Comparison of ENCODE assay signal across 16 cellular contexts in the genomic region with DNA sequence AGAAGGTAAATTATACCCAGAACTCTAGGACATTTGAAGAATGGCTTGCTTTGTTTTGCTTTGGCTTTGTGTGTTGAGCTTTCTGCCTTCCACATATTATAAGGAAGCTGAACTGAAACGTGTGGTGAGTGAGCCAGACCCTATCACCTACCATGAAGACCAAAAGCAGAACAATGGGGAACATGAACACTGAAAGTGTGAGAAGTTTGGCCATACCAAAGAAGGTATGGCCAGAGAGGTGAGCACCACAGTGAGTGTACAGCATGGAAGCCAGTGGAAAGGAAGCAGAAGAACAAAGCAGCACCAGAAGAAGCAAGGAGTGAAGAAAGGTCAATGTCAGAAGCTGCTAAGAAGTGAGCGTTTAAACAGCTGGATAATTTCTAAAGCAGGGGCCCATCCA. TPM values are rescaled to one million over a fixed set of nuclear protein-coding genes. Genes with fewer than 3 reads are reported as not detected.
DNase-seq lines count a peak whose midpoint lies in the region; ATAC-seq and TF ChIP-seq lines count a peak whose summit lies in the region.
"Had no signal": no experiment of that assay in that cellular context is flagged by ENCODE, and none has a peak within 500 bp of the region (broad histone marks: within the 10 kb centered on the region; RNA-seq: fewer than 3 reads in every experiment).

No MANE protein-coding gene starts in this region.

- DNase-seq in HCT116 (ENCODE audit: low read depth, low spot score) (no peak), naive B cell (peak; percentile 36), AG08396 (ENCODE audit: low spot score) (no peak), T-helper 1 cell (no peak), SW480 (ENCODE audit: low spot score) (no peak)
- DNase-seq: adrenal gland; CD8-positive, alpha-beta memory T cell; dorsolateral prefrontal cortex; NCI-H146; NCI-H69; posterior cingulate gyrus; stimulated activated CD4-positive, alpha-beta T cell treated with anti-CD3 and anti-CD28 coated beads, Interleukin-2, amount 100 ng/mL, for 24 hours had no signal

- no peak for TF ChIP-seq POLR2A in HCT116 (IDR thresholded peaks at IDR 0.05; ENCODE audit: borderline replicate concordance, extremely low read depth, insufficient read depth, insufficient read length)

- no peaks in the 10 kb centered on the region for H3K27me3 Mint-ChIP-seq in naive B cell

- no peaks in the 10 kb centered on the region for H3K27me3 ChIP-seq in HCT116 (ENCODE audit: insufficient read depth, low read length)
- H3K27me3 ChIP-seq: adrenal gland, dorsolateral prefrontal cortex, SJSA1 had no signal

- TF ChIP-seq CTCF in HCT116 (IDR thresholded peaks at IDR 0.05 in 2 of 3, conservative IDR thresholded peaks at IDR 0.05 in 1 of 3; ENCODE audit: borderline replicate concordance in 1 of 3, insufficient read depth in 1 of 3, low read depth in 2 of 3, low read length in 2 of 3): no peak

- no peaks in the 10 kb centered on the region for H3K79me2 ChIP-seq in HCT116 (ENCODE audit: insufficient read depth, low read length)

- H4K20me1 ChIP-seq in HCT116 (ENCODE audit: insufficient read depth): no peaks in the 10 kb centered on the region

- no peaks in the 10 kb centered on the region for H3K9me3 ChIP-seq in HCT116 (ENCODE audit: control insufficient read depth in 1 of 2, insufficient read depth in 1 of 2, low read depth in 1 of 2, low read length in 2 of 2)
- H3K9me3 ChIP-seq: adrenal gland had no signal

- H3K4me3 ChIP-seq in HCT116 (replicated peaks in 1 of 2; ENCODE audit: low read depth in 1 of 2, low read length in 2 of 2): no peak overlapping the region
- H3K4me3 ChIP-seq: adrenal gland, dorsolateral prefrontal cortex, SJSA1 had no signal

- no peaks in the 10 kb centered on the region for H3K36me3 ChIP-seq in HCT116 (ENCODE audit: control insufficient read depth in 1 of 2, insufficient read depth in 2 of 2, low read length in 2 of 2)
- H3K36me3 ChIP-seq: adrenal gland had no signal

- CTCF ChIA-PET in HCT116 (lab: Charles Lee): interaction anchor here (1.0 kb wide), 1 partner anchor 17 kb away, joined by 3 read pairs; no protein-coding TSS in a partner anchor

- H3K4me2 ChIP-seq in HCT116 (ENCODE audit: low read length): no peak overlapping the region

- H3K4me1 Mint-ChIP-seq in naive B cell: peaks cover 0 to 38% (median 36%) of the 10 kb centered on the region in 3 donors
- H3K4me1 Mint-ChIP-seq: mesothelial cell of epicardium had no signal

- peak overlapping the region; percentile 60 for H2AFZ ChIP-seq in HCT116 (ENCODE audit: low read depth, low read length, poor library complexity, severe bottlenecking)

- H3K4me1 ChIP-seq in HCT116 (ENCODE audit: control insufficient read depth in 1 of 2, insufficient read depth in 2 of 2, low read length in 2 of 2): peaks cover 15 to 35% of the 10 kb centered on the region in 2 experiments

- no peaks in the 10 kb centered on the region for H3K9me2 ChIP-seq in HCT116 (ENCODE audit: insufficient read depth)

- H3K4me3 Mint-ChIP-seq in naive B cell: peak overlapping the region in 5 of 8 donors; percentile 17 to 76 (median 61)
- H3K4me3 Mint-ChIP-seq: CD8-positive, alpha-beta memory T cell; mesothelial cell of epicardium had no signal

- H3K27ac ChIP-seq in HCT116 (ENCODE audit: low read depth, low read length): no peak overlapping the region
- H3K27ac ChIP-seq: adrenal gland, dorsolateral prefrontal cortex had no signal

- ATAC-seq in GM18907 (IDR thresholded peaks at IDR 0.05; ENCODE audit: unreplicated experiment) (peak; percentile 60), HCT116 (no peak), HG03520 (IDR thresholded peaks at IDR 0.05; ENCODE audit: unreplicated experiment) (peak; percentile 59), naive B cell (ENCODE audit: low read depth in 2 of 2) (peak; percentile 36 to 69)

- BruUV-seq in HCT116 (replicated peaks; lab: Mats Ljungman, UMichigan): no TSS peak

- RAD21 ChIA-PET in HCT116 (lab: Charles Lee; ENCODE audit: low non-redundant PET in 1 of 2, low total read pairs in 2 of 2, uncharacterized antibody in 2 of 2, unreplicated experiment in 2 of 2): no interaction called here

- TF ChIP-seq RAD21 in HCT116 (IDR thresholded peaks at IDR 0.05; ENCODE audit: low read depth): no peak

- peak overlapping the region in 2 of 6 donors; percentile 24 to 26 for H3K27ac Mint-ChIP-seq in naive B cell
- H3K27ac Mint-ChIP-seq: CD8-positive, alpha-beta memory T cell; mesothelial cell of epicardium had no signal

- intact Hi-C loops in HCT116 (cut with micrococcal nuclease): no loop called here

- H3K36me3 Mint-ChIP-seq in naive B cell: peaks cover 0 to 7% of the 10 kb centered on the region in 2 donors
- H3K36me3 Mint-ChIP-seq: mesothelial cell of epicardium had no signal

- POLR2A ChIA-PET in HCT116 (lab: Charles Lee): interaction anchor here (1.1 kb wide), 1 partner anchor 9 kb away, joined by 3 read pairs; no protein-coding TSS in a partner anchor

- H3K9me3 Mint-ChIP-seq in naive B cell: peaks cover 0 to 4% (median 0%) of the 10 kb centered on the region in 7 donors
- H3K9me3 Mint-ChIP-seq: CD8-positive, alpha-beta memory T cell; mesothelial cell of epicardium had no signal

- H3K9ac ChIP-seq in HCT116 (ENCODE audit: low read length): no peak overlapping the region

TF ChIP-seq in HCT116, 20 proteins besides CTCF, POLR2A, EP300 and RAD21:
- no peak for TF ChIP-seq EZH2phosphoT487 (IDR thresholded peaks at IDR 0.05; ENCODE audit: borderline replicate concordance)
- no peak for TF ChIP-seq JUND (IDR thresholded peaks at IDR 0.05)
- TF ChIP-seq SP1 (IDR thresholded peaks at IDR 0.05; ENCODE audit: low read depth): no peak
- TF ChIP-seq ELF1 (IDR thresholded peaks at IDR 0.05; ENCODE audit: borderline replicate concordance, low read depth): no peak
- no peak for TF ChIP-seq EZH2 (IDR thresholded peaks at IDR 0.05)
- TF ChIP-seq SRF (IDR thresholded peaks at IDR 0.05; ENCODE audit: low read depth): no peak
- TF ChIP-seq, protein P1, sequence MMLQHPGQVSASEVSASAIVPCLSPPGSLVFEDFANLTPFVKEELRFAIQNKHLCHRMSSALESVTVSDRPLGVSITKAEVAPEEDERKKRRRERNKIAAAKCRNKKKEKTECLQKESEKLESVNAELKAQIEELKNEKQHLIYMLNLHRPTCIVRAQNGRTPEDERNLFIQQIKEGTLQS (IDR thresholded peaks at IDR 0.05): no peak
- TF ChIP-seq CBX3 (IDR thresholded peaks at IDR 0.05; ENCODE audit: low read depth): no peak
- TF ChIP-seq, protein P2, sequence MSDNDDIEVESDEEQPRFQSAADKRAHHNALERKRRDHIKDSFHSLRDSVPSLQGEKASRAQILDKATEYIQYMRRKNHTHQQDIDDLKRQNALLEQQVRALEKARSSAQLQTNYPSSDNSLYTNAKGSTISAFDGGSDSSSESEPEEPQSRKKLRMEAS (IDR thresholded peaks at IDR 0.05): no peak
- TF ChIP-seq, protein P3, sequence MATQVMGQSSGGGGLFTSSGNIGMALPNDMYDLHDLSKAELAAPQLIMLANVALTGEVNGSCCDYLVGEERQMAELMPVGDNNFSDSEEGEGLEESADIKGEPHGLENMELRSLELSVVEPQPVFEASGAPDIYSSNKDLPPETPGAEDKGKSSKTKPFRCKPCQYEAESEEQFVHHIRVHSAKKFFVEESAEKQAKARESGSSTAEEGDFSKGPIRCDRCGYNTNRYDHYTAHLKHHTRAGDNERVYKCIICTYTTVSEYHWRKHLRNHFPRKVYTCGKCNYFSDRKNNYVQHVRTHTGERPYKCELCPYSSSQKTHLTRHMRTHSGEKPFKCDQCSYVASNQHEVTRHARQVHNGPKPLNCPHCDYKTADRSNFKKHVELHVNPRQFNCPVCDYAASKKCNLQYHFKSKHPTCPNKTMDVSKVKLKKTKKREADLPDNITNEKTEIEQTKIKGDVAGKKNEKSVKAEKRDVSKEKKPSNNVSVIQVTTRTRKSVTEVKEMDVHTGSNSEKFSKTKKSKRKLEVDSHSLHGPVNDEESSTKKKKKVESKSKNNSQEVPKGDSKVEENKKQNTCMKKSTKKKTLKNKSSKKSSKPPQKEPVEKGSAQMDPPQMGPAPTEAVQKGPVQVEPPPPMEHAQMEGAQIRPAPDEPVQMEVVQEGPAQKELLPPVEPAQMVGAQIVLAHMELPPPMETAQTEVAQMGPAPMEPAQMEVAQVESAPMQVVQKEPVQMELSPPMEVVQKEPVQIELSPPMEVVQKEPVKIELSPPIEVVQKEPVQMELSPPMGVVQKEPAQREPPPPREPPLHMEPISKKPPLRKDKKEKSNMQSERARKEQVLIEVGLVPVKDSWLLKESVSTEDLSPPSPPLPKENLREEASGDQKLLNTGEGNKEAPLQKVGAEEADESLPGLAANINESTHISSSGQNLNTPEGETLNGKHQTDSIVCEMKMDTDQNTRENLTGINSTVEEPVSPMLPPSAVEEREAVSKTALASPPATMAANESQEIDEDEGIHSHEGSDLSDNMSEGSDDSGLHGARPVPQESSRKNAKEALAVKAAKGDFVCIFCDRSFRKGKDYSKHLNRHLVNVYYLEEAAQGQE (IDR thresholded peaks at IDR 0.05; ENCODE audit: low read depth): no peak
- no peak for TF ChIP-seq FOSL1 (IDR thresholded peaks at IDR 0.05; ENCODE audit: low read depth)
- no peak for TF ChIP-seq ZFX (IDR thresholded peaks at IDR 0.05)
- TF ChIP-seq SIN3A (IDR thresholded peaks at IDR 0.05; ENCODE audit: low read depth): no peak
- no peak for TF ChIP-seq POLR2AphosphoS5 (IDR thresholded peaks at IDR 0.05; ENCODE audit: low read depth, low read length)

RNA-seq across cellular contexts. Expression of a gene that starts 59.7 kb away (rescaled TPM):
- 21.1 TPM for total RNA-seq in HCT116 (2021; ENCODE audit: unreplicated experiment)
- 7.3 and 9.7 TPM in 2 replicates for polyA plus RNA-seq in HCT116 (2012)
- polyA plus RNA-seq in naive B cell (ENCODE audit: low read depth in 6 of 6): 10 to 100 TPM in 1 of 6 donors, 1 to 10 TPM in 5; 6.9 to 11.1 (median 8.8) TPM
